Comparison of ENCODE assay signal across 1 cellular context in genomic region chr21:46457801-46458314, GRCh38.
TF ChIP-seq lines count a peak whose summit lies in the region.

No MANE protein-coding gene starts in this region.

TF ChIP-seq in K562, 482 proteins besides CTCF, POLR2A, EP300 and RAD21 (continued from another document and continues in another):
- TF ChIP-seq, protein P1, sequence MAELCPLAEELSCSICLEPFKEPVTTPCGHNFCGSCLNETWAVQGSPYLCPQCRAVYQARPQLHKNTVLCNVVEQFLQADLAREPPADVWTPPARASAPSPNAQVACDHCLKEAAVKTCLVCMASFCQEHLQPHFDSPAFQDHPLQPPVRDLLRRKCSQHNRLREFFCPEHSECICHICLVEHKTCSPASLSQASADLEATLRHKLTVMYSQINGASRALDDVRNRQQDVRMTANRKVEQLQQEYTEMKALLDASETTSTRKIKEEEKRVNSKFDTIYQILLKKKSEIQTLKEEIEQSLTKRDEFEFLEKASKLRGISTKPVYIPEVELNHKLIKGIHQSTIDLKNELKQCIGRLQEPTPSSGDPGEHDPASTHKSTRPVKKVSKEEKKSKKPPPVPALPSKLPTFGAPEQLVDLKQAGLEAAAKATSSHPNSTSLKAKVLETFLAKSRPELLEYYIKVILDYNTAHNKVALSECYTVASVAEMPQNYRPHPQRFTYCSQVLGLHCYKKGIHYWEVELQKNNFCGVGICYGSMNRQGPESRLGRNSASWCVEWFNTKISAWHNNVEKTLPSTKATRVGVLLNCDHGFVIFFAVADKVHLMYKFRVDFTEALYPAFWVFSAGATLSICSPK (IDR thresholded peaks at IDR 0.05; ENCODE audit: borderline replicate concordance): peak; percentile 43; the same call in 1 of the 2 replicates
- TF ChIP-seq ELK1 (CRISPR knock-in tag; IDR thresholded peaks at IDR 0.05) (no peak), CGGBP1 (CRISPR knock-in tag; IDR thresholded peaks at IDR 0.05) (no peak), ADNP (tag; IDR thresholded peaks at IDR 0.05) (no peak), FOXM1 (IDR thresholded peaks at IDR 0.05; ENCODE audit: low read depth) (no peak), FOXM1 (CRISPR knock-in tag; IDR thresholded peaks at IDR 0.05; ENCODE audit: low read depth) (no peak), ZNF75A (CRISPR knock-in tag; IDR thresholded peaks at IDR 0.05) (no peak), RBM14 (IDR thresholded peaks at IDR 0.05; ENCODE audit: borderline replicate concordance, insufficient read depth, low read depth, low read length) (no peak), DDX20 (tag; IDR thresholded peaks at IDR 0.05; ENCODE audit: low read depth) (no peak), ETV6 (IDR thresholded peaks at IDR 0.05; ENCODE audit: borderline replicate concordance in 1 of 2, low read depth in 2 of 2, low read length in 1 of 2) (no peak), ETV6 (CRISPR knock-in tag; IDR thresholded peaks at IDR 0.05; ENCODE audit: borderline replicate concordance) (no peak), POU5F1 (IDR thresholded peaks at IDR 0.05; ENCODE audit: borderline replicate concordance, low read depth, low read length, partially characterized antibody) (no peak), RUNX1 (IDR thresholded peaks at IDR 0.05; ENCODE audit: low read depth) (no peak), PCBP1 (IDR thresholded peaks at IDR 0.05; ENCODE audit: low read depth, low read length, poor library complexity, severe bottlenecking) (peak; percentile 25), CHD1 (IDR thresholded peaks at IDR 0.05; ENCODE audit: low read length) (peak; percentile 93), RBM25 (IDR thresholded peaks at IDR 0.05; ENCODE audit: low read depth, low read length, severe bottlenecking) (no peak), DACH1 (IDR thresholded peaks at IDR 0.05; ENCODE audit: partially characterized antibody) (no peak), ZNF778 (CRISPR knock-in tag; IDR thresholded peaks at IDR 0.05) (no peak), HINFP (tag; conservative IDR thresholded peaks at IDR 0.05; ENCODE audit: low read depth) (no peak), HDAC6 (IDR thresholded peaks at IDR 0.05; ENCODE audit: low read depth, low read length) (no peak), KDM1A (IDR thresholded peaks at IDR 0.05) (no peak), POLR2H (tag; IDR thresholded peaks at IDR 0.05; ENCODE audit: low read depth) (no peak), U2AF1 (optimal IDR thresholded peaks at IDR 0.05; ENCODE audit: low read depth, low read length) (no peak), ZEB2 (IDR thresholded peaks at IDR 0.05) (0 out of 2 replicates have a peak, but pooled peaks have one; percentile 22), YBX1 (IDR thresholded peaks at IDR 0.05) (no peak), ZNF282 (CRISPR knock-in tag; IDR thresholded peaks at IDR 0.05) (no peak), MYC (IDR thresholded peaks at IDR 0.05; ENCODE audit: low read depth, low read length) (no peak), MYC (CRISPR knock-in tag; IDR thresholded peaks at IDR 0.05; ENCODE audit: borderline replicate concordance, low read depth) (peak; percentile 96), SETDB1 (IDR thresholded peaks at IDR 0.05; ENCODE audit: low read length) (no peak), ZNF12 (CRISPR knock-in tag; IDR thresholded peaks at IDR 0.05) (0 out of 2 replicates have a peak, but pooled peaks have one; percentile 48), ZBTB34 (CRISPR knock-in tag; IDR thresholded peaks at IDR 0.05) (no peak), NR4A1 (CRISPR knock-in tag; IDR thresholded peaks at IDR 0.05) (0 out of 2 replicates have a peak, but pooled peaks have one; percentile 75), NR4A1 (tag; IDR thresholded peaks at IDR 0.05) (no peak; the same call in 1 of the 2 replicates), C11orf30 (IDR thresholded peaks at IDR 0.05; ENCODE audit: low read depth) (no peak), KDM4B (IDR thresholded peaks at IDR 0.05; ENCODE audit: borderline replicate concordance in 2 of 2, low read depth in 1 of 2) (no peak), ARID2 (IDR thresholded peaks at IDR 0.05) (0 out of 2 replicates have a peak, but pooled peaks have one; percentile 5), FOXJ3 (CRISPR knock-in tag; IDR thresholded peaks at IDR 0.05) (no peak), TRIM24 (IDR thresholded peaks at IDR 0.05) (no peak), GABPB2 (CRISPR knock-in tag; conservative IDR thresholded peaks at IDR 0.05) (no peak), PHF8 (IDR thresholded peaks at IDR 0.05; ENCODE audit: borderline replicate concordance, low read length) (no peak), PURB (CRISPR knock-in tag; IDR thresholded peaks at IDR 0.05; ENCODE audit: low read depth) (no peak), CREM (IDR thresholded peaks at IDR 0.05; ENCODE audit: low read depth) (no peak), ZNF780A (CRISPR knock-in tag; IDR thresholded peaks at IDR 0.05) (no peak), ZNF707 (CRISPR knock-in tag; conservative IDR thresholded peaks at IDR 0.05) (no peak), ERF (CRISPR knock-in tag; IDR thresholded peaks at IDR 0.05) (no peak; the same call in 1 of the 2 replicates), ETV5 (CRISPR knock-in tag; IDR thresholded peaks at IDR 0.05; ENCODE audit: low read depth) (no peak), CC2D1A (IDR thresholded peaks at IDR 0.05) (no peak), CREB3L1 (IDR thresholded peaks at IDR 0.05; ENCODE audit: borderline replicate concordance, low read depth) (no peak), RNF2 (IDR thresholded peaks at IDR 0.05) (no peak), HMGN3 (IDR thresholded peaks at IDR 0.05; ENCODE audit: borderline replicate concordance, extremely low read depth, insufficient read length, low read depth, low read length) (no peak)
- TF ChIP-seq, protein P2, sequence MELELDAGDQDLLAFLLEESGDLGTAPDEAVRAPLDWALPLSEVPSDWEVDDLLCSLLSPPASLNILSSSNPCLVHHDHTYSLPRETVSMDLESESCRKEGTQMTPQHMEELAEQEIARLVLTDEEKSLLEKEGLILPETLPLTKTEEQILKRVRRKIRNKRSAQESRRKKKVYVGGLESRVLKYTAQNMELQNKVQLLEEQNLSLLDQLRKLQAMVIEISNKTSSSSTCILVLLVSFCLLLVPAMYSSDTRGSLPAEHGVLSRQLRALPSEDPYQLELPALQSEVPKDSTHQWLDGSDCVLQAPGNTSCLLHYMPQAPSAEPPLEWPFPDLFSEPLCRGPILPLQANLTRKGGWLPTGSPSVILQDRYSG (tag; conservative IDR thresholded peaks at IDR 0.05; ENCODE audit: low read depth): no peak
- TF ChIP-seq, protein P3, sequence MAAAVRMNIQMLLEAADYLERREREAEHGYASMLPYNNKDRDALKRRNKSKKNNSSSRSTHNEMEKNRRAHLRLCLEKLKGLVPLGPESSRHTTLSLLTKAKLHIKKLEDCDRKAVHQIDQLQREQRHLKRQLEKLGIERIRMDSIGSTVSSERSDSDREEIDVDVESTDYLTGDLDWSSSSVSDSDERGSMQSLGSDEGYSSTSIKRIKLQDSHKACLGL (CRISPR knock-in tag; IDR thresholded peaks at IDR 0.05; ENCODE audit: borderline replicate concordance, poor library complexity, severe bottlenecking): no peak
- TF ChIP-seq, protein P4, sequence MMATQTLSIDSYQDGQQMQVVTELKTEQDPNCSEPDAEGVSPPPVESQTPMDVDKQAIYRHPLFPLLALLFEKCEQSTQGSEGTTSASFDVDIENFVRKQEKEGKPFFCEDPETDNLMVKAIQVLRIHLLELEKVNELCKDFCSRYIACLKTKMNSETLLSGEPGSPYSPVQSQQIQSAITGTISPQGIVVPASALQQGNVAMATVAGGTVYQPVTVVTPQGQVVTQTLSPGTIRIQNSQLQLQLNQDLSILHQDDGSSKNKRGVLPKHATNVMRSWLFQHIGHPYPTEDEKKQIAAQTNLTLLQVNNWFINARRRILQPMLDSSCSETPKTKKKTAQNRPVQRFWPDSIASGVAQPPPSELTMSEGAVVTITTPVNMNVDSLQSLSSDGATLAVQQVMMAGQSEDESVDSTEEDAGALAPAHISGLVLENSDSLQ (IDR thresholded peaks at IDR 0.05): no peak
- TF ChIP-seq, protein P5, sequence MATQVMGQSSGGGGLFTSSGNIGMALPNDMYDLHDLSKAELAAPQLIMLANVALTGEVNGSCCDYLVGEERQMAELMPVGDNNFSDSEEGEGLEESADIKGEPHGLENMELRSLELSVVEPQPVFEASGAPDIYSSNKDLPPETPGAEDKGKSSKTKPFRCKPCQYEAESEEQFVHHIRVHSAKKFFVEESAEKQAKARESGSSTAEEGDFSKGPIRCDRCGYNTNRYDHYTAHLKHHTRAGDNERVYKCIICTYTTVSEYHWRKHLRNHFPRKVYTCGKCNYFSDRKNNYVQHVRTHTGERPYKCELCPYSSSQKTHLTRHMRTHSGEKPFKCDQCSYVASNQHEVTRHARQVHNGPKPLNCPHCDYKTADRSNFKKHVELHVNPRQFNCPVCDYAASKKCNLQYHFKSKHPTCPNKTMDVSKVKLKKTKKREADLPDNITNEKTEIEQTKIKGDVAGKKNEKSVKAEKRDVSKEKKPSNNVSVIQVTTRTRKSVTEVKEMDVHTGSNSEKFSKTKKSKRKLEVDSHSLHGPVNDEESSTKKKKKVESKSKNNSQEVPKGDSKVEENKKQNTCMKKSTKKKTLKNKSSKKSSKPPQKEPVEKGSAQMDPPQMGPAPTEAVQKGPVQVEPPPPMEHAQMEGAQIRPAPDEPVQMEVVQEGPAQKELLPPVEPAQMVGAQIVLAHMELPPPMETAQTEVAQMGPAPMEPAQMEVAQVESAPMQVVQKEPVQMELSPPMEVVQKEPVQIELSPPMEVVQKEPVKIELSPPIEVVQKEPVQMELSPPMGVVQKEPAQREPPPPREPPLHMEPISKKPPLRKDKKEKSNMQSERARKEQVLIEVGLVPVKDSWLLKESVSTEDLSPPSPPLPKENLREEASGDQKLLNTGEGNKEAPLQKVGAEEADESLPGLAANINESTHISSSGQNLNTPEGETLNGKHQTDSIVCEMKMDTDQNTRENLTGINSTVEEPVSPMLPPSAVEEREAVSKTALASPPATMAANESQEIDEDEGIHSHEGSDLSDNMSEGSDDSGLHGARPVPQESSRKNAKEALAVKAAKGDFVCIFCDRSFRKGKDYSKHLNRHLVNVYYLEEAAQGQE (CRISPR knock-in tag; IDR thresholded peaks at IDR 0.05; ENCODE audit: low read depth): no peak
- TF ChIP-seq, protein P6, sequence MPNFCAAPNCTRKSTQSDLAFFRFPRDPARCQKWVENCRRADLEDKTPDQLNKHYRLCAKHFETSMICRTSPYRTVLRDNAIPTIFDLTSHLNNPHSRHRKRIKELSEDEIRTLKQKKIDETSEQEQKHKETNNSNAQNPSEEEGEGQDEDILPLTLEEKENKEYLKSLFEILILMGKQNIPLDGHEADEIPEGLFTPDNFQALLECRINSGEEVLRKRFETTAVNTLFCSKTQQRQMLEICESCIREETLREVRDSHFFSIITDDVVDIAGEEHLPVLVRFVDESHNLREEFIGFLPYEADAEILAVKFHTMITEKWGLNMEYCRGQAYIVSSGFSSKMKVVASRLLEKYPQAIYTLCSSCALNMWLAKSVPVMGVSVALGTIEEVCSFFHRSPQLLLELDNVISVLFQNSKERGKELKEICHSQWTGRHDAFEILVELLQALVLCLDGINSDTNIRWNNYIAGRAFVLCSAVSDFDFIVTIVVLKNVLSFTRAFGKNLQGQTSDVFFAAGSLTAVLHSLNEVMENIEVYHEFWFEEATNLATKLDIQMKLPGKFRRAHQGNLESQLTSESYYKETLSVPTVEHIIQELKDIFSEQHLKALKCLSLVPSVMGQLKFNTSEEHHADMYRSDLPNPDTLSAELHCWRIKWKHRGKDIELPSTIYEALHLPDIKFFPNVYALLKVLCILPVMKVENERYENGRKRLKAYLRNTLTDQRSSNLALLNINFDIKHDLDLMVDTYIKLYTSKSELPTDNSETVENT (CRISPR knock-in tag; IDR thresholded peaks at IDR 0.05): 0 out of 2 replicates have a peak, but pooled peaks have one; percentile 6
